ENCODE assay signal across 8 cellular contexts in the genomic region with DNA sequence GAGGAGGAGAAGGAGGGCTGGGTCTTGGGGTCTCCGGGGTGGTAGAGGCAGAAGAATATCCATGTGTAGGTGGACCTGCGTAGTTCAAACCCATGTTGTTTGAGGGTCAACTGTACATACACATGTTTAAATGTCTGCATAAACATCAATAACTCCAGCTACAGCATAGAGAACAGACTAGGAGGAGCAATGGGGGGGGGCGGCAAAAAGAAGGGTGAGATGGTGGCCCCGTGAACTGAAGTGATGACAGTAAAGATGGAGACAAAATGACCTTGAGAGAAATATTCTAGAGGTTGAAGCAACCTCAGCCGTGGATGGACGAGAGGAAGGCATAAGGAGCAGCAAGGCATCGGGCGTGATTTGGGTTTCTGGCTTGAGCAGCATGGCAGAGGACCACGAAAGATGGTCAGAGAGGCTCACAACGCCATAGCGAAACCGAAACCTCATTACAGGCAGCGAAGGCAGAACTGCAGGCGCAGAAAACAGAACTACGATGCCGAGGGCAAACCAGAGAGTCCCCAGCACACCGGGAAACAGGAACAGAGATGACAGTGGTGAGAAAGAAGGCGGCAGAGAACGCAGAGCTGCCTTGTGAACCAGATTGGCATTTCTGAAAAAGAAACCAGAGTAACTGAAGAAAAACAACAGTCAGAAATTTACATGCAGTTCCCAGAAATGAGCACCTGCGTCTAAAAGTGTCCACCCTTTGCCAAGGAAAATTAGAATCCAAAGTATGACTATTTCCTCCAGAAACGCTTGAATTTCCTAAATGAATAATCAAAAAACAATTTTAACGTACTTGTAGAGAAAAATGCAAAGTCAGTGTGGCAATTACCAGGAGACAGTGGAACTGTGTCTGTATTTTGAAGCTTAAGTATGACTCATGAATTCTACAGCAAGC. TPM values are rescaled to one million over a fixed set of nuclear protein-coding genes. Genes with fewer than 3 reads are reported as not detected.
DNase-seq lines count a peak whose midpoint lies in the region; ATAC-seq, FAIRE-seq and TF ChIP-seq lines count a peak whose summit lies in the region.

No MANE protein-coding gene starts in this region.

- H3K4me1 ChIP-seq in smooth muscle cell (ENCODE audit: low read depth) = peaks cover 9% of the 10 kb centered on the region

- H3K4me2 ChIP-seq in smooth muscle cell = peak overlapping the region; percentile 85

- H3K27me3 ChIP-seq in smooth muscle cell (ENCODE audit: low read depth) = no peaks in the 10 kb centered on the region

- peak overlapping the region; percentile 80 for H3K27ac ChIP-seq in smooth muscle cell (ENCODE audit: low read depth)

- peak; percentile 61 for FAIRE-seq in RCC 7860 (lab: Jason Lieb, UNC)

- TF ChIP-seq CTCF in smooth muscle cell (IDR thresholded peaks at IDR 0.05; ENCODE audit: borderline replicate concordance, insufficient read depth, poor library complexity, severe bottlenecking) = no peak

- no peaks in the 10 kb centered on the region for H3K9me3 ChIP-seq in smooth muscle cell (replicated peaks; ENCODE audit: low read depth)

- H3K36me3 ChIP-seq in smooth muscle cell (ENCODE audit: low read depth) = no peaks in the 10 kb centered on the region

- peak overlapping the region; percentile 30 for H3K4me3 ChIP-seq in smooth muscle cell

- DNase-seq in AG08395 (ENCODE audit: low spot score) (peak; percentile 86), RCC 7860 (ENCODE audit: low spot score) (peak; percentile 67), germinal center (ENCODE audit: low spot score) (peak; percentile 81), smooth muscle cell (lab: John Stamatoyannopoulos, UW; ENCODE audit: unreplicated experiment) (no peak), ecto neural progenitor cell (ENCODE audit: low spot score) (no peak)
- peak; percentile 81 for DNase-seq in activated T-helper 2 cell treated with anti-CD3 and anti-CD28 coated beads, Interferon-gamma antibody, Interleukin-2, Interleukin-4, amounts not matched to agents 10 μg/mL and 5 μg/mL and 100 μg/mL, durations not matched to agents 14 hours and 24 hours and 36 hours (ENCODE audit: low spot score)

- no peaks in the 10 kb centered on the region for H4K20me1 ChIP-seq in smooth muscle cell (ENCODE audit: low read depth)

- H3K36me3 Mint-ChIP-seq in activated T-helper 2 cell treated with anti-CD3 and anti-CD28 coated beads, Interferon-gamma antibody, Interleukin-2, Interleukin-4, amounts not matched to agents 10 μg/mL and 5 μg/mL and 100 μg/mL, durations not matched to agents 14 hours and 24 hours and 36 hours (ENCODE audit: low read depth) = no peaks in the 10 kb centered on the region

- H2AFZ ChIP-seq in smooth muscle cell (ENCODE audit: low read depth) = peak overlapping the region; percentile 60

- no peaks in the 10 kb centered on the region for H3K79me2 ChIP-seq in smooth muscle cell (ENCODE audit: low read depth)

- H3F3A ChIP-seq in smooth muscle cell (ENCODE audit: low read depth) = peaks cover 5% of the 10 kb centered on the region

- 71% methylated on average over 22 of the region's 22 CpGs for WGBS in smooth muscle cell (ENCODE audit: low lambda C conversion rate)

- no peaks in the 10 kb centered on the region for H3K27me3 Mint-ChIP-seq in activated T-helper 2 cell treated with anti-CD3 and anti-CD28 coated beads, Interferon-gamma antibody, Interleukin-2, Interleukin-4, amounts not matched to agents 10 μg/mL and 5 μg/mL and 100 μg/mL, durations not matched to agents 14 hours and 24 hours and 36 hours (ENCODE audit: low read depth)

- no peaks in the 10 kb centered on the region for H3K9me3 Mint-ChIP-seq in activated T-helper 2 cell treated with anti-CD3 and anti-CD28 coated beads, Interferon-gamma antibody, Interleukin-2, Interleukin-4, amounts not matched to agents 10 μg/mL and 5 μg/mL and 100 μg/mL, durations not matched to agents 14 hours and 24 hours and 36 hours

- H3K9ac ChIP-seq in smooth muscle cell (ENCODE audit: low read depth) = peak overlapping the region; percentile 50

- H3K27ac Mint-ChIP-seq in activated T-helper 2 cell treated with anti-CD3 and anti-CD28 coated beads, Interferon-gamma antibody, Interleukin-2, Interleukin-4, amounts not matched to agents 10 μg/mL and 5 μg/mL and 100 μg/mL, durations not matched to agents 14 hours and 24 hours and 36 hours = peak overlapping the region; percentile 95

- intact Hi-C loops in activated T-helper 2 cell treated with anti-CD3 and anti-CD28 coated beads, Interferon-gamma antibody, Interleukin-2, Interleukin-4, amounts not matched to agents 10 μg/mL and 5 μg/mL and 100 μg/mL, durations not matched to agents 14 hours and 24 hours and 36 hours (cut with micrococcal nuclease) = loop anchor here (1.0 to 5.0 kb wide), 10 partner anchors 15 to 554 kb away; a partner anchor contains a TSS

- ATAC-seq in GM19035 (IDR thresholded peaks at IDR 0.05; ENCODE audit: unreplicated experiment) (peak; percentile 73), HG03175 (IDR thresholded peaks at IDR 0.05; ENCODE audit: unreplicated experiment) (peak; percentile 84)

- H3K4me1 Mint-ChIP-seq in activated T-helper 2 cell treated with anti-CD3 and anti-CD28 coated beads, Interferon-gamma antibody, Interleukin-2, Interleukin-4, amounts not matched to agents 10 μg/mL and 5 μg/mL and 100 μg/mL, durations not matched to agents 14 hours and 24 hours and 36 hours (ENCODE audit: low read depth) = peaks cover 76% of the 10 kb centered on the region

- peak overlapping the region; percentile 74 for H3K4me3 Mint-ChIP-seq in activated T-helper 2 cell treated with anti-CD3 and anti-CD28 coated beads, Interferon-gamma antibody, Interleukin-2, Interleukin-4, amounts not matched to agents 10 μg/mL and 5 μg/mL and 100 μg/mL, durations not matched to agents 14 hours and 24 hours and 36 hours (ENCODE audit: low read depth)

RNA-seq across cellular contexts. Expression of a gene that starts 50.2 kb away (rescaled TPM):
- 0.14 and 0.41 TPM in 2 replicates for total RNA-seq in activated T-helper 2 cell treated with anti-CD3 and anti-CD28 coated beads, Interferon-gamma antibody, Interleukin-2, Interleukin-4, amounts not matched to agents 10 μg/mL and 5 μg/mL and 100 μg/mL, durations not matched to agents 14 hours and 24 hours and 36 hours
- total RNA-seq in smooth muscle cell = 1.6 TPM in 1 of 2 replicates, not detected in the other
- polyA plus RNA-seq in smooth muscle cell = not detected in 2 replicates

Comparison
In these comparisons a context has a peak if more than half of its experiments do, and no peak if none do; other contexts are left out.
1. DNase-seq: peak in AG08395 (single experiment), RCC 7860 (single experiment), activated T-helper 2 cell treated with anti-CD3 and anti-CD28 coated beads, Interferon-gamma antibody, Interleukin-2, Interleukin-4, amounts not matched to agents 10 μg/mL and 5 μg/mL and 100 μg/mL, durations not matched to agents 14 hours and 24 hours and 36 hours (single experiment) and germinal center (single experiment); none in smooth muscle cell (single experiment) and ecto neural progenitor cell (single experiment).